Comparison of ENCODE assay signal across 13 cellular contexts in the genomic region with DNA sequence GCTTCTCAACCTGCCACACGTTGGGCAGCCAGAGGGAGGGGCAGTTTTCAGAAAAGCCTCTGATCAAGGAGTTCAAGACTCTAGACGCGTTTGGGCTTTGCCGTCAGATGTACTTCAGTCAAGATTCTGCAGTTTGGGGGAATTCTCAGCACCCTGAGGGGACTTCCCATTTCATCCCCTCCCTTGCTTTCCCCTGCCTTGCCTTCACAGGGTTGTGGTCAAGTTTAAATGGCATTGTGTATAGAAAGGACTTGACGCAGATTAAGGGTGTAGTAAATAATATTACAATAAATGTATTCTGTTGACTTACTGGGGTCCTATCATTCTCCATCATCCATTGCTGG.
DNase-seq lines count a peak whose midpoint lies in the region; ATAC-seq and TF ChIP-seq lines count a peak whose summit lies in the region.
"Had no signal": no experiment of that assay in that cellular context is flagged by ENCODE, and none has a peak within 500 bp of the region (broad histone marks: within the 10 kb centered on the region; RNA-seq: fewer than 3 reads in every experiment).

No MANE protein-coding gene starts in this region.

- intact Hi-C loops in heart left ventricle (cut with DNase I) (no loop called here), posterior cingulate gyrus (cut with DNase I) (no loop called here), uterus (cut with DNase I; ENCODE audit: low total_unique reads) (no loop called here)

- H3K27me3 ChIP-seq in heart left ventricle (no peaks in the 10 kb centered on the region), right atrium auricular region (no peaks in the 10 kb centered on the region), uterus (no peaks in the 10 kb centered on the region)

- DNase-seq in heart left ventricle (no peak), right atrium auricular region (ENCODE audit: low spot score) (no peak), choroid plexus epithelial cell (ENCODE audit: low read depth) (no peak), posterior cingulate gyrus (no peak), GM19238 (ENCODE audit: insufficient read length, low spot score) (no peak), uterus (no peak)
- DNase-seq in stimulated activated naive B cell treated with anti-CD40 and anti-IgM and Interleukin-4, amounts not matched to agents 10 μg/mL and 1 μg/mL and 100 μg/mL, for 72 hours = peak; percentile 11
- DNase-seq: activated CD4-positive, alpha-beta T cell treated with anti-CD3 and anti-CD28 coated beads, Interleukin-2, amount 10 ng/mL, durations not matched to agents 7 days and 5 days; activated naive CD4-positive, alpha-beta T cell treated with Interleukin-2 at 50 U/mL for 16 hours; DMS53; stimulated activated CD4-positive, alpha-beta T cell treated with anti-CD3 and anti-CD28 coated beads, Interleukin-1b, Interleukin-23, amount 100 ng/mL, for 48 hours had no signal

- H3K27ac ChIP-seq in heart left ventricle (peak overlapping the region in 8 of 12 donors; percentile 17 to 52 (median 24)), right atrium auricular region (no peak overlapping the region), uterus (no peak overlapping the region)
- H3K27ac ChIP-seq: neutrophil had no signal

- no peaks in the 10 kb centered on the region for H3K36me3 Mint-ChIP-seq in stimulated activated naive B cell treated with anti-CD40 and anti-IgM and Interleukin-4, amounts not matched to agents 10 μg/mL and 1 μg/mL and 100 μg/mL, for 72 hours

- H3K4me1 ChIP-seq in heart left ventricle = peaks cover 3 to 21% (median 17%) of the 10 kb centered on the region in 12 donors
- H3K4me1 ChIP-seq in right atrium auricular region = peaks cover 0 to 13% of the 10 kb centered on the region in 2 donors
- no peaks in the 10 kb centered on the region for H3K4me1 ChIP-seq in uterus

- peaks cover 2 to 6% of the 10 kb centered on the region in 2 donors for H3K4me1 Mint-ChIP-seq in stimulated activated naive B cell treated with anti-CD40 and anti-IgM and Interleukin-4, amounts not matched to agents 10 μg/mL and 1 μg/mL and 100 μg/mL, for 72 hours
- H3K4me1 Mint-ChIP-seq: activated CD4-positive, alpha-beta T cell treated with anti-CD3 and anti-CD28 coated beads, Interleukin-2, amount 10 ng/mL, durations not matched to agents 7 days and 5 days had no signal

- ATAC-seq in heart left ventricle (no peak), HG02610 (IDR thresholded peaks at IDR 0.05; ENCODE audit: unreplicated experiment) (peak; percentile 91)
- peak; percentile 86 to 89 for ATAC-seq in stimulated activated naive B cell treated with anti-CD40 and anti-IgM and Interleukin-4, amounts not matched to agents 10 μg/mL and 1 μg/mL and 100 μg/mL, for 72 hours (replicated peaks)

- 19 to 43% (median 30%) methylated on average over 5 of the region's 5 CpGs for WGBS in heart left ventricle, 4 donors

- peaks cover 19% of the 10 kb centered on the region in 2 donors for H3K9me3 Mint-ChIP-seq in stimulated activated naive B cell treated with anti-CD40 and anti-IgM and Interleukin-4, amounts not matched to agents 10 μg/mL and 1 μg/mL and 100 μg/mL, for 72 hours

- no peaks in the 10 kb centered on the region for H3K36me3 ChIP-seq in heart left ventricle
- no peaks in the 10 kb centered on the region for H3K36me3 ChIP-seq in right atrium auricular region
- no peaks in the 10 kb centered on the region for H3K36me3 ChIP-seq in uterus
- H3K36me3 ChIP-seq: neutrophil had no signal

- TF ChIP-seq POLR2A in heart left ventricle (IDR thresholded peaks at IDR 0.05) (no peak), uterus (IDR thresholded peaks at IDR 0.05) (no peak)

- H3K9me3 ChIP-seq in heart left ventricle (peaks cover 0 to 38% (median 17%) of the 10 kb centered on the region in 12 donors), right atrium auricular region (peaks cover 0 to 39% of the 10 kb centered on the region in 2 donors), uterus (no peaks in the 10 kb centered on the region)
- H3K9me3 ChIP-seq: neutrophil had no signal

- TF ChIP-seq CTCF in heart left ventricle (IDR thresholded peaks at IDR 0.05) (no peak), right atrium auricular region (IDR thresholded peaks at IDR 0.05) (no peak), choroid plexus epithelial cell (conservative IDR thresholded peaks at IDR 0.05; ENCODE audit: low read depth, low read length) (peak; percentile 11), uterus (IDR thresholded peaks at IDR 0.05) (no peak)

- peaks cover 6 to 16% of the 10 kb centered on the region in 2 donors for H3K27me3 Mint-ChIP-seq in stimulated activated naive B cell treated with anti-CD40 and anti-IgM and Interleukin-4, amounts not matched to agents 10 μg/mL and 1 μg/mL and 100 μg/mL, for 72 hours

- H3K4me3 Mint-ChIP-seq in stimulated activated naive B cell treated with anti-CD40 and anti-IgM and Interleukin-4, amounts not matched to agents 10 μg/mL and 1 μg/mL and 100 μg/mL, for 72 hours = no peak overlapping the region
- H3K4me3 Mint-ChIP-seq: activated CD4-positive, alpha-beta T cell treated with anti-CD3 and anti-CD28 coated beads, Interleukin-2, amount 10 ng/mL, durations not matched to agents 7 days and 5 days had no signal

- H3K4me3 ChIP-seq in heart left ventricle (no peak overlapping the region), right atrium auricular region (no peak overlapping the region), choroid plexus epithelial cell (ENCODE audit: low read depth, low read length) (no peak overlapping the region), uterus (no peak overlapping the region)

- no peak overlapping the region for H3K27ac Mint-ChIP-seq in stimulated activated naive B cell treated with anti-CD40 and anti-IgM and Interleukin-4, amounts not matched to agents 10 μg/mL and 1 μg/mL and 100 μg/mL, for 72 hours
- H3K27ac Mint-ChIP-seq: activated CD4-positive, alpha-beta T cell treated with anti-CD3 and anti-CD28 coated beads, Interleukin-2, amount 10 ng/mL, durations not matched to agents 7 days and 5 days had no signal

Comparison
In these comparisons a context has a peak if more than half of its experiments do, and no peak if none do; other contexts are left out.
1. H3K27ac ChIP-seq: peak in heart left ventricle (8 of 12); none in right atrium auricular region (0 of 2) and uterus (0 of 2).
2. ATAC-seq: peak in HG02610 (single experiment) and stimulated activated naive B cell treated with anti-CD40 and anti-IgM and Interleukin-4, amounts not matched to agents 10 μg/mL and 1 μg/mL and 100 μg/mL, for 72 hours (2 of 2); none in heart left ventricle (0 of 4).